8 cellular contexts compared by ENCODE assay signal in the genomic region with DNA sequence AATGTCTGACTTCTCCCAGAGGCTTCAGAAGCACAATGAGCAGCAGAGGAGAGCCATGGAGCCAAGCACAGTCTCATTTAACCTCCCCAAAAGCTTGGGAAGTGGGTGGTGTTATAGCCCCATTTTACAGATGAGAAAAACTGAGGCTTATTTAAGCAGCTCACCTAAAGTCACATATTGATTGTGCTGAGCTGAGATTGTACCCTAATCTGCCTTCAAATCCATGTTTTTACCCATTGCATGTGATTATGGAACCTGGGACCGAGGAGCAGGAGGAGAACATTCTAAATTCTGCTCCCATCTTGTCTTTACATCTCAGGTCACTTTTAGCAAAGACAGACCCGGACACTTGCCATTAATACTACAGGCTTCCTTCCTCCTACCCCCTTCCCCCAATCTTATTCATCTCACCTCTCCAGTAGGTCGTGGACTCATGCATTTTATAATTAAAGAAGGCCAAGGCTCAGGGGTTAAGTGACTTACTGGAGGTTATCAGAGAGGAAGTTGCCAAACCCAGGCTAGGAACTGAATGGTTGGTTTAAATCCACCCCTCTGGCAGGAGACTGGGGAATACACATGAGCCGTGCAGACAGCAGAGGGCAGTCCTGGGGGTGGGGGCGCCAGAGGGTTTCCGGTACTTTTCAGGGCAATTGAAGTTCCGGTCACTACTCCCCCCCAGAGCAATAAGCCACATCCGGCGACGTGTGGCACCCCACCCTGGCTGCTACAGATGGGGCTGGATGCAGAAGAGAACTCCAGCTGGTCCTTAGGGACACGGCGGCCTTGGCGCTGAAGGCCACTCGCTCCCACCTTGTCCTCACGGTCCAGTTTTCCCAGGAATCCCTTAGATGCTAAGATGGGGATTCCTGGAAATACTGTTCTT. TPM values are rescaled to one million over a fixed set of nuclear protein-coding genes. Genes with fewer than 3 reads are reported as not detected.
DNase-seq lines count a peak whose midpoint lies in the region; ATAC-seq and TF ChIP-seq lines count a peak whose summit lies in the region.
"Had no signal": no experiment of that assay in that cellular context is flagged by ENCODE, and none has a peak within 500 bp of the region (broad histone marks: within the 10 kb centered on the region; RNA-seq: fewer than 3 reads in every experiment).

No MANE protein-coding gene starts in this region.

- no peak for TF ChIP-seq POLR2A in suprapubic skin (IDR thresholded peaks at IDR 0.05)

- DNase-seq in adipocyte (ENCODE audit: low read depth): no peak
- DNase-seq in iPS-NIHi11 (ENCODE audit: low spot score): peak; percentile 46
- no peak for DNase-seq in suprapubic skin (ENCODE audit: low spot score in 2 of 2)
- no peak for DNase-seq in activated naive CD4-positive, alpha-beta T cell treated with Interleukin-2 at 50 U/mL for 16 hours
- no peak for DNase-seq in RKO (ENCODE audit: low spot score)
- DNase-seq: activated T-cell treated with anti-CD3 and anti-CD28 coated beads for 4 hours had no signal

- H3K9me3 ChIP-seq in HUES64 (ENCODE audit: insufficient read depth, low read depth, low read length) (no peaks in the 10 kb centered on the region), adipocyte (ENCODE audit: control insufficient read depth, low read length) (no peaks in the 10 kb centered on the region), suprapubic skin (no peaks in the 10 kb centered on the region)

- no peak overlapping the region for H3K9ac ChIP-seq in HUES64 (ENCODE audit: low read depth, low read length)
- peak overlapping the region; percentile 42 for H3K9ac ChIP-seq in adipocyte (ENCODE audit: low read length)

- no peaks in the 10 kb centered on the region for H3K36me3 ChIP-seq in HUES64 (ENCODE audit: insufficient read depth, low read length)
- peaks cover 60% of the 10 kb centered on the region for H3K36me3 ChIP-seq in adipocyte (ENCODE audit: control insufficient read depth, insufficient read depth, low read length, severe bottlenecking)
- peaks cover 6% of the 10 kb centered on the region for H3K36me3 ChIP-seq in suprapubic skin

- no peak overlapping the region for H3K4me3 ChIP-seq in HUES64 (ENCODE audit: low read length)
- H3K4me3 ChIP-seq in adipocyte (ENCODE audit: low read length): no peak overlapping the region
- no peak overlapping the region for H3K4me3 ChIP-seq in suprapubic skin

- TF ChIP-seq EP300 in suprapubic skin (IDR thresholded peaks at IDR 0.05): no peak

- H3K27ac ChIP-seq in HUES64 (ENCODE audit: low read depth, low read length) (peak overlapping the region; percentile 4; the same call in 1 of the 2 replicates), suprapubic skin (peak overlapping the region; percentile 60)

- ATAC-seq in HG03108 (IDR thresholded peaks at IDR 0.05; ENCODE audit: unreplicated experiment): no peak

- H3K4me1 ChIP-seq in HUES64 (ENCODE audit: insufficient read depth, low read length): peaks cover 4% of the 10 kb centered on the region; the same call in 1 of the 2 replicates
- H3K4me1 ChIP-seq in adipocyte (ENCODE audit: control insufficient read depth, insufficient read depth, low read length): peaks cover 15% of the 10 kb centered on the region
- peaks cover 13% of the 10 kb centered on the region for H3K4me1 ChIP-seq in suprapubic skin

- H3K27me3 ChIP-seq in HUES64 (ENCODE audit: insufficient read depth, low read length) (no peaks in the 10 kb centered on the region), adipocyte (replicated peaks; ENCODE audit: control insufficient read depth, insufficient read depth, low read length) (no peaks in the 10 kb centered on the region), suprapubic skin (no peaks in the 10 kb centered on the region)

- no peak for TF ChIP-seq CTCF in suprapubic skin (IDR thresholded peaks at IDR 0.05)

- WGBS in HUES64: 80% methylated on average over 15 of the region's 15 CpGs
- 61% methylated on average over 11 of the region's 15 CpGs for WGBS in suprapubic skin

RNA-seq across cellular contexts. Expression of gene IL17B, which starts 51.0 kb away (rescaled TPM):
- not detected for polyA plus RNA-seq in HUES64 (2013, experiment 1 of 2)
- not detected for polyA plus RNA-seq in HUES64 (2013, experiment 2 of 2)
- not detected for total RNA-seq in suprapubic skin
